37 cellular contexts compared by ENCODE assay signal in the genomic region with DNA sequence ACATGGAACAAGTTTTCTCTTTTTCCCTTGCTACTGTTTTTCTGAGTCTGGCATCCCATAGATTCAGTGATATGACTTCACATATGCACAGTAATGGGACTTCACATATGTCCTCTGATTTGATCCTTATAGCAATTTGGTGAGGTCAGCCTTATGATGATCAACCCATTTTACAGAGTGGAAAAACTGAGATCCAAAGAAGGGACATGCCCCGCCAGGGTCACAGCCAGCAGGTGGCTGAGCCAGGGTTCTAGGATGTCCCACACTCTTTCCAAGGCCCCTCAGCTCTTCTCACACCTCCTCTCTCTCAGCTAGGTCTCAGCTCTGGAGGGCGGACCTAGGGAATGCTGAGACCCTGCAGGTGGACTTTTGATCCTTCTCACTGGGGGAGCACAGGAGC. TPM values are rescaled to one million over a fixed set of nuclear protein-coding genes. Genes with fewer than 3 reads are reported as not detected.
A peak's percentile ranks its signal among the peaks of the same experiment; 100 is the strongest.
DNase-seq lines count a peak whose midpoint lies in the region; ATAC-seq, FAIRE-seq and TF ChIP-seq lines count a peak whose summit lies in the region.
"Had no signal": no experiment of that assay in that cellular context is flagged by ENCODE, and none has a peak within 500 bp of the region (broad histone marks: within the 10 kb centered on the region; RNA-seq: fewer than 3 reads in every experiment).

No MANE protein-coding gene starts in this region.

- 36% methylated on average over 2 of the region's 2 CpGs for WGBS in HepG2 (ENCODE audit: low lambda C conversion rate)
- 100% methylated on average over 2 of the region's 2 CpGs for WGBS in right lobe of liver (ENCODE audit: insufficient coverage, low coverage, low lambda C conversion rate, missing lambda C conversion rate)
- 55% methylated on average over 2 of the region's 2 CpGs for WGBS in K562 (ENCODE audit: insufficient coverage, low coverage, missing lambda C conversion rate)
- 97 to 100% methylated on average over 2 of the region's 2 CpGs for WGBS in thyroid gland, 2 donors

- peaks cover 22% of the 10 kb centered on the region for H3K27me3 Mint-ChIP-seq in nephron (ENCODE audit: low read depth)

- CTCF ChIA-PET in HepG2 (lab: Yijun Ruan, JAX; ENCODE audit: low intra/inter-chr PET ratio, low total read pairs) = no interaction called here
- CTCF ChIA-PET in K562 (lab: Yijun Ruan, JAX; ENCODE audit: low intra/inter-chr PET ratio) = no interaction called here

- no peaks in the 10 kb centered on the region for H3K36me3 ChIP-seq in HepG2 (replicated peaks in 1 of 2; ENCODE audit: control insufficient read depth in 1 of 2, insufficient read depth in 2 of 2, low read length in 2 of 2)
- H3K36me3 ChIP-seq in right lobe of liver = no peaks in the 10 kb centered on the region
- H3K36me3 ChIP-seq in K562 (ENCODE audit: control insufficient read depth, insufficient read depth, low read length) = no peaks in the 10 kb centered on the region
- no peaks in the 10 kb centered on the region for H3K36me3 ChIP-seq in uterus
- H3K36me3 ChIP-seq in left lung = no peaks in the 10 kb centered on the region
- H3K36me3 ChIP-seq in thyroid gland = no peaks in the 10 kb centered on the region
- H3K36me3 ChIP-seq: BE2C; BLaER1; BLaER1 treated with 17β-estradiol and CSF1 and Interleukin-3, amounts not matched to agents 10 nM and 100 nM had no signal

- peaks cover 74% of the 10 kb centered on the region for H3K4me1 Mint-ChIP-seq in nephron

- H3K9ac ChIP-seq in HepG2 (ENCODE audit: insufficient read depth, low read depth, low read length) = no peak overlapping the region
- no peak overlapping the region for H3K9ac ChIP-seq in K562 (ENCODE audit: insufficient read depth in 1 of 2, low read depth in 2 of 2, low read length in 2 of 2)
- H3K9ac ChIP-seq: BLaER1; BLaER1 treated with 17β-estradiol and CSF1 and Interleukin-3, amounts not matched to agents 10 nM and 100 nM had no signal

- H3K27ac ChIP-seq in HepG2 (ENCODE audit: extremely low read length, insufficient read depth, low read length) = no peak overlapping the region
- H3K27ac ChIP-seq in right lobe of liver = no peak overlapping the region
- H3K27ac ChIP-seq in K562 (ENCODE audit: extremely low read depth, low read depth, low read length) = no peak overlapping the region
- peak overlapping the region; percentile 77 to 82 for H3K27ac ChIP-seq in uterus
- no peak overlapping the region for H3K27ac ChIP-seq in left lung
- H3K27ac ChIP-seq in thyroid gland = no peak overlapping the region
- H3K27ac ChIP-seq: 22Rv1; A549; BLaER1; BLaER1 treated with 17β-estradiol and CSF1 and Interleukin-3, amounts not matched to agents 10 nM and 100 nM; C4-2B had no signal

- no peaks in the 10 kb centered on the region for H3K4me1 ChIP-seq in HepG2 (ENCODE audit: insufficient read depth, low read length)
- no peaks in the 10 kb centered on the region for H3K4me1 ChIP-seq in right lobe of liver
- H3K4me1 ChIP-seq in K562 (replicated peaks in 1 of 2; ENCODE audit: control insufficient read depth in 2 of 2, insufficient read depth in 2 of 2, low read length in 2 of 2) = peaks cover 19 to 27% of the 10 kb centered on the region in 2 experiments
- no peaks in the 10 kb centered on the region for H3K4me1 ChIP-seq in uterus
- no peaks in the 10 kb centered on the region for H3K4me1 ChIP-seq in left lung
- no peaks in the 10 kb centered on the region for H3K4me1 ChIP-seq in thyroid gland
- H3K4me1 ChIP-seq: A549, BE2C, Caco-2 had no signal

- H3K4me3 ChIP-seq in HepG2 (replicated peaks in 1 of 3; ENCODE audit: insufficient read depth in 1 of 3, low read depth in 2 of 3, low read length in 3 of 3) = no peak overlapping the region
- no peak overlapping the region for H3K4me3 ChIP-seq in right lobe of liver
- no peak overlapping the region for H3K4me3 ChIP-seq in K562
- H3K4me3 ChIP-seq in uterus = no peak overlapping the region
- H3K4me3 ChIP-seq in left lung = no peak overlapping the region
- H3K4me3 ChIP-seq in thyroid gland (replicated peaks in 1 of 3) = no peak overlapping the region
- H3K4me3 ChIP-seq: A549; BLaER1; BLaER1 treated with 17β-estradiol and CSF1 and Interleukin-3, amounts not matched to agents 10 nM and 100 nM had no signal

- no peak overlapping the region for H3K4me3 Mint-ChIP-seq in nephron
- H3K4me3 Mint-ChIP-seq: B cell; CD14-positive monocyte; CD4-positive, alpha-beta memory T cell; CD4-positive, alpha-beta T cell; CD4-positive, CD25-positive, alpha-beta regulatory T cell; CD8-positive, alpha-beta memory T cell; CD8-positive, alpha-beta T cell had no signal

- H3K9me3 ChIP-seq in HepG2 (ENCODE audit: low read length) (no peaks in the 10 kb centered on the region), right lobe of liver (no peaks in the 10 kb centered on the region), K562 (replicated peaks; ENCODE audit: control insufficient read depth, insufficient read depth, low read depth, low read length) (peaks cover 3% of the 10 kb centered on the region; the same call in 1 of the 2 replicates), uterus (no peaks in the 10 kb centered on the region), left lung (no peaks in the 10 kb centered on the region), thyroid gland (no peaks in the 10 kb centered on the region)
- H3K9me3 ChIP-seq: A549; BE2C; BLaER1; BLaER1 treated with 17β-estradiol and CSF1 and Interleukin-3, amounts not matched to agents 10 nM and 100 nM; Caco-2 had no signal

- TF ChIP-seq EP300 in HepG2 (IDR thresholded peaks at IDR 0.05; ENCODE audit: low read depth in 2 of 2, low read length in 2 of 2) (no peak), HepG2 (CRISPR knock-in tag; IDR thresholded peaks at IDR 0.05; ENCODE audit: borderline replicate concordance) (no peak), K562 (IDR thresholded peaks at IDR 0.05; ENCODE audit: low read length) (no peak)

- POLR2A ChIA-PET in HepG2 (lab: Yijun Ruan, JAX) (no interaction called here), K562 (lab: Yijun Ruan, JAX) (no interaction called here)

- intact Hi-C loops in HepG2 (cut with micrococcal nuclease; ENCODE audit: unreplicated experiment) = no loop called here
- intact Hi-C loops in right lobe of liver (cut with DNase I) = no loop called here
- intact Hi-C loops in K562 (cut with micrococcal nuclease) = loop anchor here (5.0 kb wide), 1 partner anchor 234 kb away; no protein-coding TSS in a partner anchor
- intact Hi-C loops in uterus (cut with DNase I; ENCODE audit: low total_unique reads) = no loop called here
- intact Hi-C loops in left lung (cut with DNase I) = no loop called here
- intact Hi-C loops in thyroid gland (cut with DNase I) = no loop called here

- H3K79me2 ChIP-seq in HepG2 (ENCODE audit: insufficient read depth, low read length) = no peaks in the 10 kb centered on the region
- H3K79me2 ChIP-seq in K562 (ENCODE audit: control insufficient read depth, insufficient read depth, low read length) = no peaks in the 10 kb centered on the region

- ATAC-seq in HepG2 (no peak), right lobe of liver (no peak), K562 (no peak), left lung (no peak)
- ATAC-seq: A549; CD8-positive, alpha-beta T cell had no signal

- in situ Hi-C loops in HepG2 (cut with HindIII; ENCODE audit: extremely low pct_ligation_motif_present, low pct_unique_long_range_greater_than_20kb) = no loop called here
- in situ Hi-C loops in K562 (cut with MboI) = no loop called here

- H3K27me3 ChIP-seq in HepG2 (ENCODE audit: control insufficient read depth in 1 of 2, insufficient read depth in 2 of 2, low read length in 2 of 2) (peaks cover 2 to 19% of the 10 kb centered on the region in 2 experiments; a peak in 3 of 5 replicates), right lobe of liver (no peaks in the 10 kb centered on the region), K562 (ENCODE audit: control insufficient read depth in 2 of 2, insufficient read depth in 2 of 2, low read length in 2 of 2) (no peaks in the 10 kb centered on the region), uterus (no peaks in the 10 kb centered on the region), left lung (peaks cover 0 to 18% of the 10 kb centered on the region in 2 donors), thyroid gland (no peaks in the 10 kb centered on the region)
- H3K27me3 ChIP-seq: BE2C had no signal

- peak overlapping the region in 2 of 3 experiments; percentile 54 to 77 for H3K27ac Mint-ChIP-seq in nephron
- H3K27ac Mint-ChIP-seq: B cell; CD4-positive, alpha-beta T cell; CD8-positive, alpha-beta memory T cell; CD8-positive, alpha-beta T cell had no signal

- no peak for DNase-seq in HepG2 (ENCODE audit: low spot score)
- no peak for DNase-seq in right lobe of liver
- DNase-seq in K562 (ENCODE audit: extremely low read depth in 1 of 4, low spot score in 3 of 4) = no peak
- DNase-seq in uterus = no peak
- DNase-seq in left lung = no peak
- no peak for DNase-seq in OCI-M1 (lab: John Stamatoyannopoulos, UW)
- no peak for DNase-seq in thyroid gland
- DNase-seq: 8988T; ACHN; AML-193; BE2C; C1 segment of cervical spinal cord; Caco-2; Calu3; CD4-positive, alpha-beta memory T cell; CD4-positive, alpha-beta T cell; CD4-positive, CD25-positive, alpha-beta regulatory T cell; CD8-positive, alpha-beta memory T cell; CD8-positive, alpha-beta T cell; COR-L47; DMS 273 treated with DMSO at 0.1 percent for 48 hours; DMS153; DMS53; DMS79; DMS79 treated with DMSO at 0.1 percent for 48 hours; DND-41; EL had no signal

- H3K36me3 Mint-ChIP-seq in nephron (ENCODE audit: low read depth) = no peaks in the 10 kb centered on the region
- H3K36me3 Mint-ChIP-seq: CD14-positive monocyte; CD4-positive, alpha-beta memory T cell; CD4-positive, CD25-positive, alpha-beta regulatory T cell; CD8-positive, alpha-beta memory T cell; CD8-positive, alpha-beta T cell had no signal

- TF ChIP-seq CTCF in HepG2 (CRISPR knock-in tag; IDR thresholded peaks at IDR 0.05) (no peak), right lobe of liver (IDR thresholded peaks at IDR 0.05) (no peak), K562 (IDR thresholded peaks at IDR 0.05 in 2 of 3, conservative IDR thresholded peaks at IDR 0.05 in 1 of 3; ENCODE audit: insufficient read depth in 2 of 3, low read depth in 1 of 3, low read length in 3 of 3) (no peak), nephron (IDR thresholded peaks at IDR 0.05; ENCODE audit: unreplicated experiment in 3 of 3) (no peak), uterus (IDR thresholded peaks at IDR 0.05) (no peak), left lung (IDR thresholded peaks at IDR 0.05) (no peak), thyroid gland (IDR thresholded peaks at IDR 0.05) (no peak)

- no peak overlapping the region for H2AFZ ChIP-seq in HepG2 (ENCODE audit: low read length)
- H2AFZ ChIP-seq in K562 (ENCODE audit: low read depth, low read length) = no peak overlapping the region

- BruUV-seq in HepG2 (replicated peaks; lab: Mats Ljungman, UMichigan) = no TSS peak
- no TSS peak for BruUV-seq in K562 (replicated peaks; lab: Mats Ljungman, UMichigan)

- TF ChIP-seq POLR2A in HepG2 (IDR thresholded peaks at IDR 0.05; ENCODE audit: insufficient read depth in 1 of 2, low read depth in 2 of 2, low read length in 2 of 2) (no peak), right lobe of liver (IDR thresholded peaks at IDR 0.05) (no peak), K562 (conservative IDR thresholded peaks at IDR 0.05) (no peak), uterus (IDR thresholded peaks at IDR 0.05) (no peak), thyroid gland (IDR thresholded peaks at IDR 0.05) (no peak)

- no peak for TF ChIP-seq RAD21 in HepG2 (CRISPR knock-in tag; IDR thresholded peaks at IDR 0.05)
- TF ChIP-seq RAD21 in K562 (CRISPR knock-in tag; conservative IDR thresholded peaks at IDR 0.05 in 1 of 2, IDR thresholded peaks at IDR 0.05 in 1 of 2) = no peak

- no peak for FAIRE-seq in HepG2 (lab: Jason Lieb, UNC)
- FAIRE-seq in K562 (lab: Jason Lieb, UNC) = no peak
- FAIRE-seq: A204.1, A549, D721Med had no signal

- H3K4me2 ChIP-seq in HepG2 (ENCODE audit: low read depth, low read length) (no peak overlapping the region), K562 (ENCODE audit: insufficient read depth, low read length) (no peak overlapping the region)
- H3K4me2 ChIP-seq: A549, BLaER1 had no signal

- H3K9me3 Mint-ChIP-seq in nephron = no peaks in the 10 kb centered on the region
- H3K9me3 Mint-ChIP-seq: CD4-positive, alpha-beta memory T cell; CD4-positive, alpha-beta T cell; CD4-positive, CD25-positive, alpha-beta regulatory T cell; CD8-positive, alpha-beta memory T cell; CD8-positive, alpha-beta T cell had no signal

- H4K20me1 ChIP-seq in HepG2 (ENCODE audit: insufficient read depth, low read length) (no peaks in the 10 kb centered on the region), K562 (replicated peaks; ENCODE audit: control insufficient read depth, insufficient read depth, low read length) (no peaks in the 10 kb centered on the region)
- H4K20me1 ChIP-seq: BLaER1 had no signal

- H3K9me1 ChIP-seq in K562 (ENCODE audit: control insufficient read depth, insufficient read depth, low read length) = no peaks in the 10 kb centered on the region

RNA-seq across cellular contexts. Expression of a gene that starts 44.3 kb away (rescaled TPM):
- total RNA-seq in HepG2 (2016; rRNA removed; fragmentation: Illumina TruSeq; extraction: Trizol) (not detected in 2 replicates), right lobe of liver (10 to 100 TPM; 18.9 to 69.4 (median 48.6) TPM), K562 (2014; rRNA removed) (3.9 and 4.7 TPM in 2 replicates), K562 (2014; rRNA removed; fragmentation: Illumina TruSeq; extraction: Trizol) (1.3 and 2.0 TPM in 2 replicates), K562 (2015; rRNA removed; fragmentation: Illumina TruSeq; extraction: Trizol) (4.4 and 4.5 TPM in 2 replicates), K562 (2021) (8.2 and 9.4 TPM in 2 replicates), uterus (10 to 100 TPM; 10.2 to 26.3 (median 20.8) TPM), left lung (100 to 1,000 TPM in 1 of 2 donors, 10 to 100 TPM in 1; 88.4 to 244 TPM), thyroid gland (10 to 100 TPM; 11.8 to 24.0 (median 18.7) TPM)
- total RNA-seq in HepG2 (2016; cell fraction: cytosol; rRNA removed; fragmentation: Illumina TruSeq; extraction: Trizol; ENCODE audit: low read depth) = not detected in 2 replicates
- total RNA-seq in HepG2 (2016; cell fraction: insoluble cytoplasmic fraction; rRNA removed; fragmentation: Illumina TruSeq; extraction: Trizol) = not detected in 2 replicates
- not detected in 2 replicates for total RNA-seq in HepG2 (2016; cell fraction: membrane; rRNA removed; fragmentation: Illumina TruSeq; extraction: Trizol)
- not detected in 2 replicates for total RNA-seq in HepG2 (2016; cell fraction: nucleus; rRNA removed; fragmentation: Illumina TruSeq; extraction: Trizol)
- polyA plus RNA-seq in HepG2 (2011; rRNA removed) (0.05 and 0.24 TPM in 2 replicates), K562 (2011; rRNA removed) (2.8 and 5.9 TPM in 2 replicates), K562 (2014; fragmentation: Illumina TruSeq; extraction: Trizol) (3.0 and 3.7 TPM in 2 replicates), K562 (2014; fragmentation: Nextera tagmentation; extraction: Ambion mirVana) (under 1 TPM; 0.27 to 0.30 TPM), K562 (2014; rRNA removed) (4.6 and 5.8 TPM in 2 replicates)
- polyA plus RNA-seq in HepG2 (2011; cell fraction: cytosol; rRNA removed) = 0.13 and 0.16 TPM in 2 replicates
- polyA plus RNA-seq in HepG2 (2011; cell fraction: nucleus; rRNA removed) = 0.33 TPM in 1 of 2 replicates, not detected in the other
- polyA plus RNA-seq in HepG2 (2012) = 0.19 TPM in 1 of 2 replicates, not detected in the other
- not detected in 2 replicates for polyA plus RNA-seq in HepG2 (2016; cell fraction: cytosol; fragmentation: Illumina TruSeq; extraction: Trizol; ENCODE audit: low read depth)
- polyA plus RNA-seq in HepG2 (2016; cell fraction: insoluble cytoplasmic fraction; fragmentation: Illumina TruSeq; extraction: Trizol; ENCODE audit: low read depth) = not detected in 2 replicates
- polyA plus RNA-seq in HepG2 (2016; cell fraction: membrane; fragmentation: Illumina TruSeq; extraction: Trizol; ENCODE audit: low read depth) = not detected in 2 replicates
- polyA plus RNA-seq in HepG2 (2016; cell fraction: nucleus; fragmentation: Illumina TruSeq; extraction: Trizol; ENCODE audit: insufficient read depth, low read depth) = not detected in 2 replicates
- polyA minus RNA-seq in HepG2 (2011; rRNA and poly(A)+ RNA removed; ENCODE audit: low replicate concordance) = 0.52 and 13.0 TPM in 2 replicates
- not detected in 2 replicates for polyA minus RNA-seq in HepG2 (2011; cell fraction: cytosol; rRNA and poly(A)+ RNA removed)
- polyA minus RNA-seq in HepG2 (2011; cell fraction: nucleus; rRNA and poly(A)+ RNA removed) = not detected in 2 replicates
- total RNA-seq in K562 (2011; cell fraction: chromatin; rRNA removed; ENCODE audit: low replicate concordance) = 3.5 and 6.3 TPM in 2 replicates
- 5.3 and 8.8 TPM in 2 replicates for total RNA-seq in K562 (2011; cell fraction: nucleolus; rRNA removed)
- 4.4 and 6.4 TPM in 2 replicates for total RNA-seq in K562 (2011; cell fraction: nucleoplasm; rRNA removed)
- polyA plus RNA-seq in K562 (2011; cell fraction: cytosol; rRNA removed) = 5.3 and 7.6 TPM in 2 replicates
- 1.1 and 2.4 TPM in 2 replicates for polyA plus RNA-seq in K562 (2011; cell fraction: nucleus; rRNA removed)
- polyA plus RNA-seq in K562 (2012) = 9.2 and 23.4 TPM in 2 replicates
- polyA minus RNA-seq in K562 (2011; rRNA and poly(A)+ RNA removed) = 1.8 and 3.5 TPM in 2 replicates
- 2.4 and 4.0 TPM in 2 replicates for polyA minus RNA-seq in K562 (2011; cell fraction: cytosol; rRNA and poly(A)+ RNA removed)
- polyA minus RNA-seq in K562 (2011; cell fraction: nucleus; rRNA and poly(A)+ RNA removed) = 2.3 and 3.4 TPM in 2 replicates

Comparison
In these comparisons a context has a peak if more than half of its experiments do, and no peak if none do; other contexts are left out.
1. H3K27ac ChIP-seq: peak in uterus (2 of 2); none in HepG2 (single experiment), right lobe of liver (0 of 3), K562 (single experiment), left lung (0 of 2) and thyroid gland (0 of 3).